In the genomic region with DNA sequence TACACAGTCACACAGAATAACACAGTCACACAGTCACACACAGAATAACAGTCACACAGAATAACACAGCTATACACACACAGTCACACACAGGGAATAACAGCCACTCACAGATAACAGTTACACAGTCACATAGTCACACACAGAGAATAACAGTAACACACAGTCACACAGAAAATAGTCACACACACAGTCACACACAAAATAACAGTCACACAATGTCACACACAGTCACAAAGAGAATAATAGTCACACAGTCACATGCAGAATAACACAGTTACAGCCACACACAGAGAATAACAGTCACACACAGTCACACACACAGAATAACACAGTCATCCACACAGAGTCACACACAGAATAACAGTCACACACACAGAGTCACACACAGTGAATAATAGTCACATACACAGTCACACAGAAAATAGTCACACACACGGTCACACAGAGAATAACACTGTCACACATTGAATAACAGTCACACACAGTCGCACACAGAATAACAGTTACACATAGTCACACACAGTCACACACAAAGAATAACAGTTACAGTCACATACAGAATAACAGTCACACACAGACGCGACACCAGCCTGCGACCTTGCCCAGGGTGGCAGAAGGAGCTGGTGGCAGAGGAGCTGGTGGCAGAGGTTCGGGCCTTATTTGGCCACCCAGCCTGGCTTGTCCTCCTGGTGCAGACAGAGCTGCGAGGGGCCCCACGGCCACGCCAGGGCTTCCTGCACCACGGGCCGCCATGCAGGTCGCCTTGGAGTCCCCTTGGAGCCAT, we compare ENCODE assay signal across 19 cellular contexts. TPM values are rescaled to one million over a fixed set of nuclear protein-coding genes. Genes with fewer than 3 reads are reported as not detected.
DNase-seq lines count a peak whose midpoint lies in the region; FAIRE-seq and TF ChIP-seq lines count a peak whose summit lies in the region.
"Had no signal": no experiment of that assay in that cellular context is flagged by ENCODE, and none has a peak within 500 bp of the region (broad histone marks: within the 10 kb centered on the region; RNA-seq: fewer than 3 reads in every experiment).

No MANE protein-coding gene starts in this region.

- H3K4me1 ChIP-seq in vagina, result no peaks in the 10 kb centered on the region

- CTCF ChIA-PET in activated CD4-positive, alpha-beta memory T cell treated with anti-CD3 and anti-CD28 coated beads for 36 hours (lab: Charles Lee), result interaction anchor here (1.3 kb wide), 1 partner anchor 12 kb away, joined by 3 read pairs; no protein-coding TSS in a partner anchor
- CTCF ChIA-PET in activated CD4-positive, alpha-beta memory T cell treated with anti-CD3 and anti-CD28 coated beads, Interleukin-2, amount 10 ng/mL, durations not matched to agents 7 days and 5 days (lab: Charles Lee), result interaction anchor here (0.5 kb wide), 1 partner anchor 28 kb away, joined by 3 read pairs; no protein-coding TSS in a partner anchor

- no peaks in the 10 kb centered on the region for H3K36me3 ChIP-seq in vagina
- H3K36me3 ChIP-seq: BLaER1 treated with 17β-estradiol and CSF1 and Interleukin-3, amounts not matched to agents 10 nM and 100 nM had no signal

- no peak for TF ChIP-seq CTCF in vagina (IDR thresholded peaks at IDR 0.05)

- H3K27ac ChIP-seq in vagina, result no peak overlapping the region
- H3K27ac ChIP-seq: BLaER1 treated with 17β-estradiol and CSF1 and Interleukin-3, amounts not matched to agents 10 nM and 100 nM had no signal

- no peaks in the 10 kb centered on the region for H3K9me3 ChIP-seq in vagina

- no peak for TF ChIP-seq POLR2A in vagina (IDR thresholded peaks at IDR 0.05)

- peaks cover 6% of the 10 kb centered on the region for H3K4me1 Mint-ChIP-seq in activated CD4-positive, alpha-beta memory T cell treated with anti-CD3 and anti-CD28 coated beads for 36 hours (ENCODE audit: low read depth)
- peaks cover 14% of the 10 kb centered on the region for H3K4me1 Mint-ChIP-seq in activated CD4-positive, alpha-beta memory T cell treated with anti-CD3 and anti-CD28 coated beads, Interleukin-2, amount 10 ng/mL, durations not matched to agents 7 days and 5 days
- H3K4me1 Mint-ChIP-seq in activated T-helper 1 cell treated with anti-CD3 and anti-CD28 coated beads, Interleukin-12 subunit alpha, Interleukin-12 subunit beta, Interleukin-2, Interleukin-4 antibody, amounts not matched to agents 30 ng/mL and 10 ng/mL and 1 ng/mL, durations not matched to agents 14 hours and 24 hours and 36 hours (ENCODE audit: low read depth), result peaks cover 24% of the 10 kb centered on the region

- intact Hi-C loops in activated CD4-positive, alpha-beta memory T cell treated with anti-CD3 and anti-CD28 coated beads for 36 hours (cut with micrococcal nuclease), result no loop called here
- intact Hi-C loops in activated T-helper 1 cell treated with anti-CD3 and anti-CD28 coated beads, Interleukin-12 subunit alpha, Interleukin-12 subunit beta, Interleukin-2, Interleukin-4 antibody, amounts not matched to agents 30 ng/mL and 10 ng/mL and 1 ng/mL, durations not matched to agents 14 hours and 24 hours and 36 hours (cut with micrococcal nuclease), result no loop called here
- intact Hi-C loops in vagina (cut with DNase I), result no loop called here

- H3K27me3 ChIP-seq in vagina, result no peaks in the 10 kb centered on the region
- H3K27me3 ChIP-seq: BLaER1 treated with 17β-estradiol and CSF1 and Interleukin-3, amounts not matched to agents 10 nM and 100 nM had no signal

- peak; percentile 95 for FAIRE-seq in urothelium cell line (lab: Jason Lieb, UNC)
- FAIRE-seq: A204.1 had no signal

- H3K4me3 ChIP-seq in vagina, result no peak overlapping the region
- H3K4me3 ChIP-seq: BLaER1 treated with 17β-estradiol and CSF1 and Interleukin-3, amounts not matched to agents 10 nM and 100 nM had no signal

- DNase-seq in activated CD4-positive, alpha-beta memory T cell treated with anti-CD3 and anti-CD28 coated beads for 36 hours, result no peak
- no peak for DNase-seq in activated CD4-positive, alpha-beta memory T cell treated with anti-CD3 and anti-CD28 coated beads, Interleukin-2, amount 10 ng/mL, durations not matched to agents 7 days and 5 days
- DNase-seq in activated T-helper 1 cell treated with anti-CD3 and anti-CD28 coated beads, Interleukin-12 subunit alpha, Interleukin-12 subunit beta, Interleukin-2, Interleukin-4 antibody, amounts not matched to agents 30 ng/mL and 10 ng/mL and 1 ng/mL, durations not matched to agents 14 hours and 24 hours and 36 hours (ENCODE audit: low spot score), result no peak
- DNase-seq in islet precursor cell (peak; percentile 8), urothelium cell line (ENCODE audit: low spot score) (no peak), vagina (ENCODE audit: extremely low spot score in 2 of 2) (no peak), anterior cingulate cortex (lab: John Stamatoyannopoulos, UW) (no peak)
- DNase-seq: CD8-positive, alpha-beta memory T cell; DMS79 treated with DMSO at 0.1 percent for 48 hours; GOT3; NCI-H1048; NCI-H146; NCI-H2081 treated with DMSO at 0.1 percent for 48 hours; NCI-H510A; NCI-H82; PC-3 had no signal

- no peak overlapping the region for H3K4me3 Mint-ChIP-seq in activated CD4-positive, alpha-beta memory T cell treated with anti-CD3 and anti-CD28 coated beads for 36 hours
- H3K4me3 Mint-ChIP-seq in activated CD4-positive, alpha-beta memory T cell treated with anti-CD3 and anti-CD28 coated beads, Interleukin-2, amount 10 ng/mL, durations not matched to agents 7 days and 5 days, result no peak overlapping the region
- H3K4me3 Mint-ChIP-seq in activated T-helper 1 cell treated with anti-CD3 and anti-CD28 coated beads, Interleukin-12 subunit alpha, Interleukin-12 subunit beta, Interleukin-2, Interleukin-4 antibody, amounts not matched to agents 30 ng/mL and 10 ng/mL and 1 ng/mL, durations not matched to agents 14 hours and 24 hours and 36 hours, result no peak overlapping the region
- H3K4me3 Mint-ChIP-seq: CD8-positive, alpha-beta memory T cell had no signal

- peaks cover 20% of the 10 kb centered on the region for H3K9me3 Mint-ChIP-seq in activated CD4-positive, alpha-beta memory T cell treated with anti-CD3 and anti-CD28 coated beads for 36 hours
- peaks cover 23% of the 10 kb centered on the region for H3K9me3 Mint-ChIP-seq in activated CD4-positive, alpha-beta memory T cell treated with anti-CD3 and anti-CD28 coated beads, Interleukin-2, amount 10 ng/mL, durations not matched to agents 7 days and 5 days
- peaks cover 18% of the 10 kb centered on the region for H3K9me3 Mint-ChIP-seq in activated T-helper 1 cell treated with anti-CD3 and anti-CD28 coated beads, Interleukin-12 subunit alpha, Interleukin-12 subunit beta, Interleukin-2, Interleukin-4 antibody, amounts not matched to agents 30 ng/mL and 10 ng/mL and 1 ng/mL, durations not matched to agents 14 hours and 24 hours and 36 hours

- POLR2A ChIA-PET in activated CD4-positive, alpha-beta memory T cell treated with anti-CD3 and anti-CD28 coated beads for 36 hours (lab: Charles Lee), result no interaction called here
- POLR2A ChIA-PET in activated CD4-positive, alpha-beta memory T cell treated with anti-CD3 and anti-CD28 coated beads, Interleukin-2, amount 10 ng/mL, durations not matched to agents 7 days and 5 days (lab: Charles Lee), result no interaction called here

- H3K27me3 Mint-ChIP-seq in activated CD4-positive, alpha-beta memory T cell treated with anti-CD3 and anti-CD28 coated beads for 36 hours, result no peaks in the 10 kb centered on the region
- no peaks in the 10 kb centered on the region for H3K27me3 Mint-ChIP-seq in activated CD4-positive, alpha-beta memory T cell treated with anti-CD3 and anti-CD28 coated beads, Interleukin-2, amount 10 ng/mL, durations not matched to agents 7 days and 5 days
- H3K27me3 Mint-ChIP-seq in activated T-helper 1 cell treated with anti-CD3 and anti-CD28 coated beads, Interleukin-12 subunit alpha, Interleukin-12 subunit beta, Interleukin-2, Interleukin-4 antibody, amounts not matched to agents 30 ng/mL and 10 ng/mL and 1 ng/mL, durations not matched to agents 14 hours and 24 hours and 36 hours (ENCODE audit: insufficient read depth), result no peaks in the 10 kb centered on the region

- H3K36me3 Mint-ChIP-seq in activated CD4-positive, alpha-beta memory T cell treated with anti-CD3 and anti-CD28 coated beads for 36 hours, result peaks cover 7% of the 10 kb centered on the region
- H3K36me3 Mint-ChIP-seq in activated CD4-positive, alpha-beta memory T cell treated with anti-CD3 and anti-CD28 coated beads, Interleukin-2, amount 10 ng/mL, durations not matched to agents 7 days and 5 days (ENCODE audit: low read depth), result peaks cover 17% of the 10 kb centered on the region
- peaks cover 11% of the 10 kb centered on the region for H3K36me3 Mint-ChIP-seq in activated T-helper 1 cell treated with anti-CD3 and anti-CD28 coated beads, Interleukin-12 subunit alpha, Interleukin-12 subunit beta, Interleukin-2, Interleukin-4 antibody, amounts not matched to agents 30 ng/mL and 10 ng/mL and 1 ng/mL, durations not matched to agents 14 hours and 24 hours and 36 hours (ENCODE audit: low read depth)

- peak overlapping the region; percentile 43 for H3K27ac Mint-ChIP-seq in activated CD4-positive, alpha-beta memory T cell treated with anti-CD3 and anti-CD28 coated beads for 36 hours
- no peak overlapping the region for H3K27ac Mint-ChIP-seq in activated CD4-positive, alpha-beta memory T cell treated with anti-CD3 and anti-CD28 coated beads, Interleukin-2, amount 10 ng/mL, durations not matched to agents 7 days and 5 days
- peak overlapping the region; percentile 9 for H3K27ac Mint-ChIP-seq in activated T-helper 1 cell treated with anti-CD3 and anti-CD28 coated beads, Interleukin-12 subunit alpha, Interleukin-12 subunit beta, Interleukin-2, Interleukin-4 antibody, amounts not matched to agents 30 ng/mL and 10 ng/mL and 1 ng/mL, durations not matched to agents 14 hours and 24 hours and 36 hours

RNA-seq across cellular contexts. Expression of gene RAMP1, which starts 51.3 kb away (rescaled TPM):
- under 1 TPM; 0.77 to 0.97 TPM for total RNA-seq in activated CD4-positive, alpha-beta memory T cell treated with anti-CD3 and anti-CD28 coated beads for 36 hours
- total RNA-seq in activated CD4-positive, alpha-beta memory T cell treated with anti-CD3 and anti-CD28 coated beads, Interleukin-2, amount 10 ng/mL, durations not matched to agents 7 days and 5 days, result 1 to 10 TPM; 8.1 to 9.6 TPM
- total RNA-seq in activated T-helper 1 cell treated with anti-CD3 and anti-CD28 coated beads, Interleukin-12 subunit alpha, Interleukin-12 subunit beta, Interleukin-2, Interleukin-4 antibody, amounts not matched to agents 30 ng/mL and 10 ng/mL and 1 ng/mL, durations not matched to agents 14 hours and 24 hours and 36 hours, result 19.4 and 21.1 TPM in 2 replicates
- total RNA-seq in vagina, result 120 TPM
- total RNA-seq: G401 had no signal

RNA-seq across cellular contexts. Expression of gene UBE2F, which starts 56.0 kb away (rescaled TPM):
- total RNA-seq in activated CD4-positive, alpha-beta memory T cell treated with anti-CD3 and anti-CD28 coated beads for 36 hours, result 10 to 100 TPM; 50.7 to 52.9 TPM
- total RNA-seq in activated CD4-positive, alpha-beta memory T cell treated with anti-CD3 and anti-CD28 coated beads, Interleukin-2, amount 10 ng/mL, durations not matched to agents 7 days and 5 days, result 10 to 100 TPM; 77.5 to 82.7 TPM
- 121 TPM in 2 replicates for total RNA-seq in activated T-helper 1 cell treated with anti-CD3 and anti-CD28 coated beads, Interleukin-12 subunit alpha, Interleukin-12 subunit beta, Interleukin-2, Interleukin-4 antibody, amounts not matched to agents 30 ng/mL and 10 ng/mL and 1 ng/mL, durations not matched to agents 14 hours and 24 hours and 36 hours
- 57.0 TPM for total RNA-seq in vagina

Comparison
In these comparisons a context has a peak if more than half of its experiments do, and no peak if none do; other contexts are left out.
1. RNA of gene RAMP1, which starts 51.3 kb away (total RNA-seq): 120 TPM in vagina (single experiment), 19.4 to 21.1 TPM in activated T-helper 1 cell treated with anti-CD3 and anti-CD28 coated beads, Interleukin-12 subunit alpha, Interleukin-12 subunit beta, Interleukin-2, Interleukin-4 antibody, amounts not matched to agents 30 ng/mL and 10 ng/mL and 1 ng/mL, durations not matched to agents 14 hours and 24 hours and 36 hours and 8.1 to 9.6 TPM in activated CD4-positive, alpha-beta memory T cell treated with anti-CD3 and anti-CD28 coated beads, Interleukin-2, amount 10 ng/mL, durations not matched to agents 7 days and 5 days; 0.77 to 0.97 TPM in activated CD4-positive, alpha-beta memory T cell treated with anti-CD3 and anti-CD28 coated beads for 36 hours; every median in the first group is over 4 times any median in the second.